Comparison of ENCODE assay signal across 8 cellular contexts in the genomic region with DNA sequence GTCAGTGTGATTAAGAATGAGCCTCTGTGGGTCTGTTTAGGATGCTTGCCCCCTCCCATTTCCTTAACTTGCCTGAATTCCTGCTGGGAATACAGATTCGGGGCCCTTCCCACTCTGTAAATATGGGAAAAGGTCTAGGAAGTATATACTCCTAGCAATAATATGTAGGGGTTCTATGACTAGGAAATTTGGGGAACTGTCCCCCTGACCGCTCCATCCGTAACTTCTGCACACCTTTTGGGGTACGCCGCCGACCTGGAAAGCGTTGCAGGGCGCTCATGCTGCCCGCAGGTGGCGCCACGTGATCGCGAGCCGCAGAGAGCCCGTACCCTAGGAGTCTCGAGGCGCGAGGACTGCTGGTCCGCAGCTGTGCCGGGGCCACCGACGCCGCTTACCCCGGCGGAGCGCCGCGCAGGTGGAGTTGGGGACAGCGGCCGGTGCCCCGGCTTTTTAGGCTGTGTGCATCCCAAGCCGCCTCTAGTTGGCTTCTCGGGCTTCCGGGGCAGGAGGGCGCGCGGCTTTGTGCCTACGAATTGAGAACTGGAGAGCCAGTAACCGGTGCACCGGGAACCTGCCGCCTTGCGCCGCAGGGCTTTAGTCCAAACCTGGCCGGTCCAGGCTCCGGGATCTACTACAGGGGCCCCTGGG. TPM values are rescaled to one million over a fixed set of nuclear protein-coding genes. Genes with fewer than 3 reads are reported as not detected.
A peak's percentile ranks its signal among the peaks of the same experiment; 100 is the strongest.
DNase-seq lines count a peak whose midpoint lies in the region; TF ChIP-seq lines count a peak whose summit lies in the region.

No MANE protein-coding gene starts in this region.

- H3K4me2 ChIP-seq in Loucy (ENCODE audit: low read depth, low read length, poor library complexity, severe bottlenecking) = peak overlapping the region; percentile 99

- no peaks in the 10 kb centered on the region for H3K9me2 ChIP-seq in Loucy (replicated peaks; ENCODE audit: low read depth, low read length)

- TF ChIP-seq POLR2A in uterus (IDR thresholded peaks at IDR 0.05) = peak in 1 of 2 donors; percentile 26

- H3K4me1 ChIP-seq in Loucy (ENCODE audit: insufficient read depth, low read length, poor library complexity, severe bottlenecking) (peaks cover 45% of the 10 kb centered on the region), ascending aorta (peaks cover 0 to 7% of the 10 kb centered on the region in 2 donors), uterus (peaks cover 0 to 4% of the 10 kb centered on the region in 2 donors)

- H3K4me3 ChIP-seq in H7 (ENCODE audit: insufficient read depth, low read depth, low read length) = peak overlapping the region; percentile 66
- H3K4me3 ChIP-seq in Loucy (ENCODE audit: low read length, poor library complexity, severe bottlenecking) = peak overlapping the region; percentile 80
- peak overlapping the region; percentile 71 to 89 for H3K4me3 ChIP-seq in ascending aorta
- peak overlapping the region; percentile 54 to 79 for H3K4me3 ChIP-seq in uterus

- H3K36me3 ChIP-seq in H7 (replicated peaks; ENCODE audit: control insufficient read depth, insufficient read depth, low read length) = no peaks in the 10 kb centered on the region
- H3K36me3 ChIP-seq in Loucy (ENCODE audit: insufficient read depth, low read length) = no peaks in the 10 kb centered on the region
- no peaks in the 10 kb centered on the region for H3K36me3 ChIP-seq in ascending aorta
- H3K36me3 ChIP-seq in uterus = no peaks in the 10 kb centered on the region

- no peaks in the 10 kb centered on the region for H3F3A ChIP-seq in Loucy (ENCODE audit: low read depth)

- H3K27ac ChIP-seq in ascending aorta = peak overlapping the region; percentile 72 to 92
- H3K27ac ChIP-seq in uterus = peak overlapping the region; percentile 83 to 94

- no peaks in the 10 kb centered on the region for H3K9me3 ChIP-seq in Loucy (ENCODE audit: insufficient read depth, low read depth, low read length)
- H3K9me3 ChIP-seq in ascending aorta = no peaks in the 10 kb centered on the region
- H3K9me3 ChIP-seq in uterus = no peaks in the 10 kb centered on the region

- DNase-seq in GM04504 (ENCODE audit: low read depth) (peak; percentile 32), H7 (peak; percentile 90), T-helper 22 cell (ENCODE audit: low read depth) (peak; percentile 67), ascending aorta (ENCODE audit: low spot score in 2 of 2) (peak; percentile 19 to 90), hippocampal formation (lab: John Stamatoyannopoulos, UW) (peak; percentile 65 to 69), renal cortical epithelial cell (ENCODE audit: low read depth) (peak; percentile 24), uterus (peak; percentile 80 to 82)

- H3K9ac ChIP-seq in Loucy (ENCODE audit: low read depth, low read length, poor library complexity, severe bottlenecking) = peak overlapping the region; percentile 53

- H3K27me3 ChIP-seq in H7 (ENCODE audit: control insufficient read depth, insufficient read depth, low read length) (peaks cover 20% of the 10 kb centered on the region), Loucy (ENCODE audit: insufficient read depth, low read length, poor library complexity, severe bottlenecking) (no peaks in the 10 kb centered on the region), ascending aorta (no peaks in the 10 kb centered on the region), uterus (no peaks in the 10 kb centered on the region)

- peaks cover 7% of the 10 kb centered on the region for H4K20me1 ChIP-seq in Loucy (ENCODE audit: insufficient read depth, low read length, poor library complexity, severe bottlenecking)

- intact Hi-C loops in ascending aorta (cut with DNase I) = loop anchor here (1.0 kb wide), 2 partner anchors 152 to 327 kb away; no protein-coding TSS in a partner anchor
- intact Hi-C loops in uterus (cut with DNase I; ENCODE audit: low total_unique reads) = loop anchor here (5.0 kb wide), 2 partner anchors 150 to 325 kb away; no protein-coding TSS in a partner anchor

- H2AFZ ChIP-seq in Loucy (ENCODE audit: low read length) = peak overlapping the region; percentile 92

- peaks cover 20% of the 10 kb centered on the region; the same call in 1 of the 2 replicates for H3K79me2 ChIP-seq in Loucy (ENCODE audit: insufficient read depth, low read length)

- peak; percentile 98 for TF ChIP-seq CTCF in Loucy (conservative IDR thresholded peaks at IDR 0.05; ENCODE audit: low read length)
- peak; percentile 99 to 100 (median 99) for TF ChIP-seq CTCF in ascending aorta (IDR thresholded peaks at IDR 0.05)
- peak; percentile 99 to 100 (median 99) for TF ChIP-seq CTCF in uterus (IDR thresholded peaks at IDR 0.05)

RNA-seq across cellular contexts. Expression of a gene that starts 0.7 kb away (rescaled TPM):
- 4.5 and 8.4 TPM in 2 replicates for total RNA-seq in H7 (2014; rRNA removed; shearing (Covaris generic))
- 18.7 TPM for total RNA-seq in ascending aorta
- total RNA-seq in renal cortical epithelial cell = 1.7 and 11.6 TPM in 2 replicates
- 10 to 100 TPM in 1 of 4 donors, 1 to 10 TPM in 3; 5.1 to 11.0 (median 7.4) TPM for total RNA-seq in uterus

RNA-seq across cellular contexts. Expression of a gene that starts 48.2 kb away (rescaled TPM):
- 10.7 and 14.5 TPM in 2 replicates for total RNA-seq in H7 (2014; rRNA removed; shearing (Covaris generic))
- total RNA-seq in ascending aorta (1.4 TPM), renal cortical epithelial cell (6.1 and 11.4 TPM in 2 replicates), uterus (10 to 100 TPM in 1 of 4 donors, 1 to 10 TPM in 2, under 1 TPM in 1; 0.51 to 15.3 (median 2.6) TPM)

Comparison
In these comparisons a context has a peak if more than half of its experiments do, and no peak if none do; other contexts are left out.
1. Peak in every context shown above with its lines: DNase-seq, H3K4me3 ChIP-seq and H3K27ac ChIP-seq.
2. DNase-seq: peak in every context shown above with its lines; median percentile 90 in H7; 81 in uterus; 67 in T-helper 22 cell; 67 in hippocampal formation; 54 in ascending aorta; 32 in GM04504; 24 in renal cortical epithelial cell.